Comparison of ENCODE assay signal across 1 cellular context in the genomic region with DNA sequence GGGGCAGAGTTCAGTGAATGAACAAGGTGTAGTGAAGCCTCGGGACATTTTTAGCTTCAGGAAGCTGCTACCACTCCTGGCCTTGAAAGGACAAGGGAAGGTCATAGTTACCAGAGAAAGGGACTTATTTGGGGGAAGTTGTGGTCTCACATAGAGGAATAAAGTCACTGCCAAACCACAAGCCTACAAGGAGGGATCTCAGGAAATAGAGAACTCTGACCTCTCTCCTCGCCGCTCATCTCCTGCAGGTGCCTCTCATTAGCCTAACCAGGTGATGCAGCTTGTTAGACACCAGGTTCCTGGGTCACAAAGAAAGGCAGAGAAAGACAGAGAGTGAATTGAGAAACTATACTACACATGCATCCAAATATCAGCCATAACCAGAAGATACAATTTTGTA.
TF ChIP-seq lines count a peak whose summit lies in the region.

No MANE protein-coding gene starts in this region.

TF ChIP-seq in HepG2, 621 proteins besides CTCF, POLR2A, EP300 and RAD21 (continued from another document):
- TF ChIP-seq ZNF607 (CRISPR knock-in tag; IDR thresholded peaks at IDR 0.05; ENCODE audit: borderline replicate concordance) (no peak), SMAD9 (CRISPR knock-in tag; IDR thresholded peaks at IDR 0.05) (no peak), NBN (conservative IDR thresholded peaks at IDR 0.05) (no peak), ZNF331 (CRISPR knock-in tag; IDR thresholded peaks at IDR 0.05) (no peak), YY1 (IDR thresholded peaks at IDR 0.05; ENCODE audit: insufficient read depth, insufficient replicate concordance, low read depth, low read length) (no peak), PPARG (CRISPR knock-in tag; conservative IDR thresholded peaks at IDR 0.05) (no peak), ZNF296 (CRISPR knock-in tag; conservative IDR thresholded peaks at IDR 0.05) (no peak), TFAP4 (IDR thresholded peaks at IDR 0.05; ENCODE audit: borderline replicate concordance, low read depth) (no peak), NR2C2 (CRISPR knock-in tag; IDR thresholded peaks at IDR 0.05; ENCODE audit: borderline replicate concordance) (no peak), FLYWCH1 (CRISPR knock-in tag; IDR thresholded peaks at IDR 0.05) (no peak), ZNF225 (CRISPR knock-in tag; IDR thresholded peaks at IDR 0.05) (no peak), MLLT10 (CRISPR knock-in tag; IDR thresholded peaks at IDR 0.05) (no peak)
- TF ChIP-seq, protein P1, sequence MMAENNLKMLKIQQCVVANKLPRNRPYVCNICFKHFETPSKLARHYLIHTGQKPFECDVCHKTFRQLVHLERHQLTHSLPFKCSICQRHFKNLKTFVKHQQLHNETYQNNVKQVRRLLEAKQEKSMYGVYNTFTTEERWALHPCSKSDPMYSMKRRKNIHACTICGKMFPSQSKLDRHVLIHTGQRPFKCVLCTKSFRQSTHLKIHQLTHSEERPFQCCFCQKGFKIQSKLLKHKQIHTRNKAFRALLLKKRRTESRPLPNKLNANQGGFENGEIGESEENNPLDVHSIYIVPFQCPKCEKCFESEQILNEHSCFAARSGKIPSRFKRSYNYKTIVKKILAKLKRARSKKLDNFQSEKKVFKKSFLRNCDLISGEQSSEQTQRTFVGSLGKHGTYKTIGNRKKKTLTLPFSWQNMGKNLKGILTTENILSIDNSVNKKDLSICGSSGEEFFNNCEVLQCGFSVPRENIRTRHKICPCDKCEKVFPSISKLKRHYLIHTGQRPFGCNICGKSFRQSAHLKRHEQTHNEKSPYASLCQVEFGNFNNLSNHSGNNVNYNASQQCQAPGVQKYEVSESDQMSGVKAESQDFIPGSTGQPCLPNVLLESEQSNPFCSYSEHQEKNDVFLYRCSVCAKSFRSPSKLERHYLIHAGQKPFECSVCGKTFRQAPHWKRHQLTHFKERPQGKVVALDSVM (CRISPR knock-in tag; IDR thresholded peaks at IDR 0.05) = no peak
- TF ChIP-seq, protein P2, sequence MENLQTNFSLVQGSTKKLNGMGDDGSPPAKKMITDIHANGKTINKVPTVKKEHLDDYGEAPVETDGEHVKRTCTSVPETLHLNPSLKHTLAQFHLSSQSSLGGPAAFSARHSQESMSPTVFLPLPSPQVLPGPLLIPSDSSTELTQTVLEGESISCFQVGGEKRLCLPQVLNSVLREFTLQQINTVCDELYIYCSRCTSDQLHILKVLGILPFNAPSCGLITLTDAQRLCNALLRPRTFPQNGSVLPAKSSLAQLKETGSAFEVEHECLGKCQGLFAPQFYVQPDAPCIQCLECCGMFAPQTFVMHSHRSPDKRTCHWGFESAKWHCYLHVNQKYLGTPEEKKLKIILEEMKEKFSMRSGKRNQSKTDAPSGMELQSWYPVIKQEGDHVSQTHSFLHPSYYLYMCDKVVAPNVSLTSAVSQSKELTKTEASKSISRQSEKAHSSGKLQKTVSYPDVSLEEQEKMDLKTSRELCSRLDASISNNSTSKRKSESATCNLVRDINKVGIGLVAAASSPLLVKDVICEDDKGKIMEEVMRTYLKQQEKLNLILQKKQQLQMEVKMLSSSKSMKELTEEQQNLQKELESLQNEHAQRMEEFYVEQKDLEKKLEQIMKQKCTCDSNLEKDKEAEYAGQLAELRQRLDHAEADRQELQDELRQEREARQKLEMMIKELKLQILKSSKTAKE (CRISPR knock-in tag; IDR thresholded peaks at IDR 0.05; ENCODE audit: borderline replicate concordance) = no peak
- TF ChIP-seq, protein P3, sequence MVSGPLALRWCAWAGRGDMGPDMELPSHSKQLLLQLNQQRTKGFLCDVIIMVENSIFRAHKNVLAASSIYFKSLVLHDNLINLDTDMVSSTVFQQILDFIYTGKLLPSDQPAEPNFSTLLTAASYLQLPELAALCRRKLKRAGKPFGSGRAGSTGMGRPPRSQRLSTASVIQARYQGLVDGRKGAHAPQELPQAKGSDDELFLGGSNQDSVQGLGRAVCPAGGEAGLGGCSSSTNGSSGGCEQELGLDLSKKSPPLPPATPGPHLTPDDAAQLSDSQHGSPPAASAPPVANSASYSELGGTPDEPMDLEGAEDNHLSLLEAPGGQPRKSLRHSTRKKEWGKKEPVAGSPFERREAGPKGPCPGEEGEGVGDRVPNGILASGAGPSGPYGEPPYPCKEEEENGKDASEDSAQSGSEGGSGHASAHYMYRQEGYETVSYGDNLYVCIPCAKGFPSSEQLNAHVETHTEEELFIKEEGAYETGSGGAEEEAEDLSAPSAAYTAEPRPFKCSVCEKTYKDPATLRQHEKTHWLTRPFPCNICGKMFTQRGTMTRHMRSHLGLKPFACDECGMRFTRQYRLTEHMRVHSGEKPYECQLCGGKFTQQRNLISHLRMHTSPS (CRISPR knock-in tag; IDR thresholded peaks at IDR 0.05; ENCODE audit: low read depth) = no peak
